1 cellular context compared by ENCODE assay signal in the genomic region with DNA sequence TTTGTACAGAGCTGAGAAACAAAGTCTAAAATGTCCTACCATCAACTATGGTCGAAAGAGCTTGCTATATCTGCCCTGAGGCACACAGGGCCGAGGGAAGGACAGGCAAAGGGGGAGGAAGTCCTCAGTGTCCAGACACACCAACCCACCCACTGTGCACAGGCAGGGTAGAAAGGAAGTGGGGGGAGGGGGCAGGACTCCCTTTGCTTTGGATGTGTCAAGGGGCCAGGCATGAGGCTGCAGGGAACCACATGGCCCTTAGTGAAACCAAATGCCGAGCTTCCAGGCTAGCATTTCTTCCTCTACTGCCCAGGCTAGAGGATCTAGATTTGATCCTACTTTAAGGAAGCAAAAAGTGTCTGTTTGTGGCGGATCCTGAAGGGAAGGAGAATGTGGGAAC.
A peak's percentile ranks its signal among the peaks of the same experiment; 100 is the strongest.
TF ChIP-seq lines count a peak whose summit lies in the region.

No MANE protein-coding gene starts in this region.

TF ChIP-seq in SK-N-SH, 30 proteins besides CTCF, POLR2A, EP300 and RAD21 (continued from another document):
- TF ChIP-seq, protein P1, sequence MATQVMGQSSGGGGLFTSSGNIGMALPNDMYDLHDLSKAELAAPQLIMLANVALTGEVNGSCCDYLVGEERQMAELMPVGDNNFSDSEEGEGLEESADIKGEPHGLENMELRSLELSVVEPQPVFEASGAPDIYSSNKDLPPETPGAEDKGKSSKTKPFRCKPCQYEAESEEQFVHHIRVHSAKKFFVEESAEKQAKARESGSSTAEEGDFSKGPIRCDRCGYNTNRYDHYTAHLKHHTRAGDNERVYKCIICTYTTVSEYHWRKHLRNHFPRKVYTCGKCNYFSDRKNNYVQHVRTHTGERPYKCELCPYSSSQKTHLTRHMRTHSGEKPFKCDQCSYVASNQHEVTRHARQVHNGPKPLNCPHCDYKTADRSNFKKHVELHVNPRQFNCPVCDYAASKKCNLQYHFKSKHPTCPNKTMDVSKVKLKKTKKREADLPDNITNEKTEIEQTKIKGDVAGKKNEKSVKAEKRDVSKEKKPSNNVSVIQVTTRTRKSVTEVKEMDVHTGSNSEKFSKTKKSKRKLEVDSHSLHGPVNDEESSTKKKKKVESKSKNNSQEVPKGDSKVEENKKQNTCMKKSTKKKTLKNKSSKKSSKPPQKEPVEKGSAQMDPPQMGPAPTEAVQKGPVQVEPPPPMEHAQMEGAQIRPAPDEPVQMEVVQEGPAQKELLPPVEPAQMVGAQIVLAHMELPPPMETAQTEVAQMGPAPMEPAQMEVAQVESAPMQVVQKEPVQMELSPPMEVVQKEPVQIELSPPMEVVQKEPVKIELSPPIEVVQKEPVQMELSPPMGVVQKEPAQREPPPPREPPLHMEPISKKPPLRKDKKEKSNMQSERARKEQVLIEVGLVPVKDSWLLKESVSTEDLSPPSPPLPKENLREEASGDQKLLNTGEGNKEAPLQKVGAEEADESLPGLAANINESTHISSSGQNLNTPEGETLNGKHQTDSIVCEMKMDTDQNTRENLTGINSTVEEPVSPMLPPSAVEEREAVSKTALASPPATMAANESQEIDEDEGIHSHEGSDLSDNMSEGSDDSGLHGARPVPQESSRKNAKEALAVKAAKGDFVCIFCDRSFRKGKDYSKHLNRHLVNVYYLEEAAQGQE (IDR thresholded peaks at IDR 0.05; ENCODE audit: low read depth, low read length): no peak
- TF ChIP-seq RCOR1 (IDR thresholded peaks at IDR 0.05; ENCODE audit: low read length) (0 out of 2 replicates have a peak, but pooled peaks have one; percentile 17), FOXJ3 (CRISPR knock-in tag; IDR thresholded peaks at IDR 0.05) (peak; percentile 67; the same call in 1 of the 2 replicates), TEAD4 (IDR thresholded peaks at IDR 0.05; ENCODE audit: borderline replicate concordance, insufficient read depth) (no peak), MXI1 (IDR thresholded peaks at IDR 0.05; ENCODE audit: low read depth, low read length) (peak; percentile 95), NRF1 (IDR thresholded peaks at IDR 0.05; ENCODE audit: low read depth, low read length) (no peak), JUND (IDR thresholded peaks at IDR 0.05) (no peak), GATA2 (CRISPR knock-in tag; IDR thresholded peaks at IDR 0.05) (no peak), EZH2phosphoT487 (IDR thresholded peaks at IDR 0.05; ENCODE audit: borderline replicate concordance, low read depth) (no peak), YY1 (IDR thresholded peaks at IDR 0.05; ENCODE audit: low read depth) (no peak), NFIC (IDR thresholded peaks at IDR 0.05; ENCODE audit: borderline replicate concordance) (no peak)
- TF ChIP-seq, protein P2, sequence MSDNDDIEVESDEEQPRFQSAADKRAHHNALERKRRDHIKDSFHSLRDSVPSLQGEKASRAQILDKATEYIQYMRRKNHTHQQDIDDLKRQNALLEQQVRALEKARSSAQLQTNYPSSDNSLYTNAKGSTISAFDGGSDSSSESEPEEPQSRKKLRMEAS (IDR thresholded peaks at IDR 0.05; ENCODE audit: low read depth): no peak
